Comparison of ENCODE assay signal across 12 cellular contexts in genomic region chr2:3169106-3169870, GRCh38.
DNase-seq lines count a peak whose midpoint lies in the region; ATAC-seq and TF ChIP-seq lines count a peak whose summit lies in the region.
"Had no signal": no experiment of that assay in that cellular context is flagged by ENCODE, and none has a peak within 500 bp of the region (broad histone marks: within the 10 kb centered on the region; RNA-seq: fewer than 3 reads in every experiment).

No MANE protein-coding gene starts in this region.

- POLR2A ChIA-PET in GM10248 (lab: Yijun Ruan, JAX), result no interaction called here

- CTCF ChIA-PET in GM10248 (lab: Yijun Ruan, JAX), result interaction anchor here (2.6 kb wide), 1 partner anchor 9 kb away, joined by 12 read pairs; no protein-coding TSS in a partner anchor

- H3K4me3 ChIP-seq in fibroblast of pulmonary artery (replicated peaks; ENCODE audit: low read depth, low read length) (no peak overlapping the region), retinal pigment epithelial cell (ENCODE audit: low read length) (no peak overlapping the region)
- H3K4me3 ChIP-seq: mucosa of descending colon had no signal

- ATAC-seq in GM21423 (IDR thresholded peaks at IDR 0.05; ENCODE audit: unreplicated experiment), result peak; percentile 50
- ATAC-seq: mucosa of descending colon had no signal

- TF ChIP-seq CTCF in fibroblast of pulmonary artery (IDR thresholded peaks at IDR 0.05; ENCODE audit: low read length, missing control alignments) (no peak), retinal pigment epithelial cell (conservative IDR thresholded peaks at IDR 0.05; ENCODE audit: low read depth, low read length) (no peak), GM10248 (IDR thresholded peaks at IDR 0.05; ENCODE audit: control extremely low read depth, extremely low read depth, low read depth, missing control alignments) (no peak)

- DNase-seq in RPMI7951 (ENCODE audit: low read depth) (peak; percentile 88), fibroblast of pulmonary artery (ENCODE audit: low read depth) (peak; percentile 17), retinal pigment epithelial cell (ENCODE audit: low read depth) (peak; percentile 44), occipital lobe (lab: John Stamatoyannopoulos, UW) (no peak), GM10248 (ENCODE audit: extremely low spot score) (no peak)
- no peak for DNase-seq in activated CD4-positive, alpha-beta T cell treated with anti-CD3 and anti-CD28 coated beads, Interleukin-2, amount 50 U/mL, for 48 hours
- DNase-seq: activated CD4-positive, alpha-beta memory T cell treated with anti-CD3 and anti-CD28 coated beads, Interleukin-2, amount 10 ng/mL, durations not matched to agents 7 days and 5 days; activated naive CD8-positive, alpha-beta T cell treated with anti-CD3 and anti-CD28 coated beads for 36 hours; KG1; mucosa of descending colon; NCI-H524 treated with DMSO at 0.1 percent for 48 hours had no signal

Comparison
In these comparisons a context has a peak if more than half of its experiments do, and no peak if none do; other contexts are left out.
1. DNase-seq: peak in RPMI7951 (single experiment), fibroblast of pulmonary artery (single experiment) and retinal pigment epithelial cell (single experiment); none in occipital lobe (single experiment), activated CD4-positive, alpha-beta T cell treated with anti-CD3 and anti-CD28 coated beads, Interleukin-2, amount 50 U/mL, for 48 hours (0 of 2) and GM10248 (single experiment).